ENCODE assay signal across 9 cellular contexts in genomic region chr12:113149361-113150150, GRCh38. TPM values are rescaled to one million over a fixed set of nuclear protein-coding genes. Genes with fewer than 3 reads are reported as not detected.
DNase-seq lines count a peak whose midpoint lies in the region; ATAC-seq and FAIRE-seq lines count a peak whose summit lies in the region.
"Had no signal": no experiment of that assay in that cellular context is flagged by ENCODE, and none has a peak within 500 bp of the region (broad histone marks: within the 10 kb centered on the region; RNA-seq: fewer than 3 reads in every experiment).

Gene CFAP73, plus strand, starts transcription at chr12:113149724. Its CDS starts 134 bp downstream, at chr12:113149858.

- H3K4me1 ChIP-seq in Karpas-422 (ENCODE audit: low read length): peaks cover 17% of the 10 kb centered on the region

- no peaks in the 10 kb centered on the region for H3K9me2 ChIP-seq in Karpas-422 (replicated peaks; ENCODE audit: insufficient read depth, low read length)

- no peaks in the 10 kb centered on the region for H3K9me3 ChIP-seq in Karpas-422 (ENCODE audit: low read length)

- peak within 1 kb of the TSS; percentile 16 for H3K27ac Mint-ChIP-seq in activated CD4-positive, alpha-beta T cell treated with anti-CD3 and anti-CD28 coated beads, Interleukin-2, amount 10 ng/mL, durations not matched to agents 7 days and 5 days

- H3K4me3 Mint-ChIP-seq in activated CD4-positive, alpha-beta T cell treated with anti-CD3 and anti-CD28 coated beads, Interleukin-2, amount 10 ng/mL, durations not matched to agents 7 days and 5 days: no peak within 1 kb of the TSS

- POLR2A ChIA-PET in activated CD4-positive, alpha-beta T cell treated with anti-CD3 and anti-CD28 coated beads, Interleukin-2, amount 10 ng/mL, durations not matched to agents 7 days and 5 days (lab: Charles Lee): no interaction called here

- H3K4me3 ChIP-seq in Karpas-422 (ENCODE audit: low read length): no peak within 1 kb of the TSS

- no peak within 1 kb of the TSS for H3K4me2 ChIP-seq in Karpas-422 (ENCODE audit: low read depth, low read length, poor library complexity, severe bottlenecking)

- H3K4me1 Mint-ChIP-seq in activated CD4-positive, alpha-beta T cell treated with anti-CD3 and anti-CD28 coated beads, Interleukin-2, amount 10 ng/mL, durations not matched to agents 7 days and 5 days: peaks cover 18% of the 10 kb centered on the region

- no peaks in the 10 kb centered on the region for H3K36me3 ChIP-seq in Karpas-422 (ENCODE audit: insufficient read depth, low read length)

- no peaks in the 10 kb centered on the region for H3K36me3 Mint-ChIP-seq in activated CD4-positive, alpha-beta T cell treated with anti-CD3 and anti-CD28 coated beads, Interleukin-2, amount 10 ng/mL, durations not matched to agents 7 days and 5 days (ENCODE audit: low read depth)
- H3K36me3 Mint-ChIP-seq: CD8-positive, alpha-beta memory T cell had no signal

- peaks cover 22% of the 10 kb centered on the region for H3K27me3 Mint-ChIP-seq in activated CD4-positive, alpha-beta T cell treated with anti-CD3 and anti-CD28 coated beads, Interleukin-2, amount 10 ng/mL, durations not matched to agents 7 days and 5 days

- DNase-seq in activated CD4-positive, alpha-beta T cell treated with anti-CD3 and anti-CD28 coated beads, Interleukin-2, amount 10 ng/mL, durations not matched to agents 7 days and 5 days: no peak
- no peak for DNase-seq in activated CD4-positive, alpha-beta T cell treated with anti-CD3 and anti-CD28 coated beads, Interleukin-2, amount 50 U/mL, for 4 hours
- DNase-seq in NCI-H748 (lab: John Stamatoyannopoulos, UW; ENCODE audit: unreplicated experiment) (peak; percentile 90), cerebellum (ENCODE audit: low spot score) (peak; percentile 84), kidney glomerular epithelial cell (lab: John Stamatoyannopoulos, UW) (peak; percentile 94), urothelium cell line (ENCODE audit: low spot score) (peak; percentile 96), Karpas-422 (no peak)

- peak; percentile 30 for FAIRE-seq in urothelium cell line (lab: Jason Lieb, UNC)

- no peaks in the 10 kb centered on the region for H4K20me1 ChIP-seq in Karpas-422 (ENCODE audit: insufficient read depth, low read depth, low read length)

- H3K27me3 ChIP-seq in Karpas-422 (ENCODE audit: low read length): no peaks in the 10 kb centered on the region

- H3K27ac ChIP-seq in Karpas-422 (ENCODE audit: low read length): no peak within 1 kb of the TSS

- no peak for ATAC-seq in GM18511 (IDR thresholded peaks at IDR 0.05; ENCODE audit: unreplicated experiment)

- CTCF ChIA-PET in activated CD4-positive, alpha-beta T cell treated with anti-CD3 and anti-CD28 coated beads, Interleukin-2, amount 10 ng/mL, durations not matched to agents 7 days and 5 days (lab: Charles Lee): interaction anchor here (1.2 to 1.3 kb wide), 2 partner anchors 13 to 157 kb away, joined by 3 to 4 read pairs; no protein-coding TSS in a partner anchor

- H3K9me3 Mint-ChIP-seq in activated CD4-positive, alpha-beta T cell treated with anti-CD3 and anti-CD28 coated beads, Interleukin-2, amount 10 ng/mL, durations not matched to agents 7 days and 5 days: no peaks in the 10 kb centered on the region

- H3K9ac ChIP-seq in Karpas-422 (ENCODE audit: low read length): no peak within 1 kb of the TSS

- H3K79me2 ChIP-seq in Karpas-422 (ENCODE audit: low read length): no peaks in the 10 kb centered on the region

- no peak within 1 kb of the TSS for H2AFZ ChIP-seq in Karpas-422 (ENCODE audit: low read length)

RNA-seq across cellular contexts. Expression of gene CFAP73, which starts in this region (rescaled TPM):
- total RNA-seq in activated CD4-positive, alpha-beta T cell treated with anti-CD3 and anti-CD28 coated beads, Interleukin-2, amount 10 ng/mL, durations not matched to agents 7 days and 5 days: under 1 TPM; 0.37 to 0.42 TPM
- total RNA-seq in cerebellum: 0.54 TPM
- not detected in 2 replicates for total RNA-seq in Karpas-422 (2014; rRNA removed; shearing (Covaris generic); ENCODE audit: low replicate concordance)

Comparison
In these comparisons a context has a peak if more than half of its experiments do, and no peak if none do; other contexts are left out.
1. Peak in DNase-seq in cerebellum; RNA of the gene not detected or under 1 TPM.
2. DNase-seq: peak in NCI-H748 (single experiment), kidney glomerular epithelial cell (single experiment) and urothelium cell line (single experiment); none in activated CD4-positive, alpha-beta T cell treated with anti-CD3 and anti-CD28 coated beads, Interleukin-2, amount 10 ng/mL, durations not matched to agents 7 days and 5 days (single experiment), activated CD4-positive, alpha-beta T cell treated with anti-CD3 and anti-CD28 coated beads, Interleukin-2, amount 50 U/mL, for 4 hours (0 of 2) and Karpas-422 (single experiment).